In genomic region chr6:39391182-39391581, GRCh38 we compare ENCODE assay signal across 19 cellular contexts.
DNase-seq lines count a peak whose midpoint lies in the region.
"Had no signal": no experiment of that assay in that cellular context is flagged by ENCODE, and none has a peak within 500 bp of the region (broad histone marks: within the 10 kb centered on the region; RNA-seq: fewer than 3 reads in every experiment).

No MANE protein-coding gene starts in this region.

- H2AFZ ChIP-seq in neuronal stem cell (ENCODE audit: low read length): peak overlapping the region; percentile 17
- H2AFZ ChIP-seq: GM23338 had no signal

- no peak overlapping the region for H3K23ac ChIP-seq in neuronal stem cell (ENCODE audit: low read depth, low read length, poor library complexity)

- H3K36me3 ChIP-seq in SK-N-MC (ENCODE audit: insufficient read depth, low read length) (no peaks in the 10 kb centered on the region), neuronal stem cell (replicated peaks in 1 of 2; ENCODE audit: control insufficient read depth in 2 of 2, insufficient read depth in 2 of 2, low read length in 2 of 2) (no peaks in the 10 kb centered on the region)
- H3K36me3 ChIP-seq: BLaER1, HAP-1 had no signal

- no peaks in the 10 kb centered on the region for H3K4me1 Mint-ChIP-seq in activated T-helper 1 cell treated with anti-CD3 and anti-CD28 coated beads, Interleukin-12 subunit alpha, Interleukin-12 subunit beta, Interleukin-2, Interleukin-4 antibody, amounts not matched to agents 30 ng/mL and 10 ng/mL and 1 ng/mL, durations not matched to agents 14 hours and 24 hours and 36 hours (ENCODE audit: low read depth)
- H3K4me1 Mint-ChIP-seq: CD4-positive, CD25-positive, alpha-beta regulatory T cell had no signal

- no peak overlapping the region for H2BK5ac ChIP-seq in neuronal stem cell (ENCODE audit: low read length)

- no peak overlapping the region for H3K14ac ChIP-seq in neuronal stem cell (ENCODE audit: low read length)

- no peak overlapping the region for H2AK5ac ChIP-seq in neuronal stem cell (ENCODE audit: low read depth, low read length)

- peaks cover 0 to 6% of the 10 kb centered on the region in 2 donors for H3K4me1 ChIP-seq in neuronal stem cell (ENCODE audit: control insufficient read depth in 2 of 2, insufficient read depth in 1 of 2, low read depth in 1 of 2, low read length in 2 of 2)
- H3K4me1 ChIP-seq: Caco-2, HAP-1 had no signal

- intact Hi-C loops in activated T-helper 1 cell treated with anti-CD3 and anti-CD28 coated beads, Interleukin-12 subunit alpha, Interleukin-12 subunit beta, Interleukin-2, Interleukin-4 antibody, amounts not matched to agents 30 ng/mL and 10 ng/mL and 1 ng/mL, durations not matched to agents 14 hours and 24 hours and 36 hours (cut with micrococcal nuclease): no loop called here

- no peaks in the 10 kb centered on the region for H3K27me3 ChIP-seq in neuronal stem cell (ENCODE audit: control insufficient read depth in 3 of 3, insufficient read depth in 3 of 3, low read depth in 1 of 3, low read length in 3 of 3)
- H3K27me3 ChIP-seq: BLaER1 had no signal

- no peaks in the 10 kb centered on the region for H3K79me1 ChIP-seq in neuronal stem cell (ENCODE audit: low read depth, low read length)

- H2BK120ac ChIP-seq in neuronal stem cell (ENCODE audit: low read depth, low read length): no peak overlapping the region

- no peak overlapping the region for H4K91ac ChIP-seq in neuronal stem cell (ENCODE audit: low read depth, low read length, poor library complexity)

- no peak overlapping the region for H3K4me2 ChIP-seq in neuronal stem cell (ENCODE audit: insufficient read depth, low read length, poor library complexity, severe bottlenecking)
- H3K4me2 ChIP-seq: BLaER1, GM23338 had no signal

- DNase-seq in NCI-H2171 treated with DMSO at 0.1 percent for 48 hours (lab: John Stamatoyannopoulos, UW) (peak; percentile 37), NCI-H2171 (lab: John Stamatoyannopoulos, UW) (no peak), SK-N-MC (ENCODE audit: low read depth, low spot score) (peak; percentile 67), neuronal stem cell (ENCODE audit: low spot score) (no peak), hippocampal formation (lab: John Stamatoyannopoulos, UW) (no peak)
- no peak for DNase-seq in activated T-helper 1 cell treated with anti-CD3 and anti-CD28 coated beads, Interleukin-12 subunit alpha, Interleukin-12 subunit beta, Interleukin-2, Interleukin-4 antibody, amounts not matched to agents 30 ng/mL and 10 ng/mL and 1 ng/mL, durations not matched to agents 14 hours and 24 hours and 36 hours (ENCODE audit: low spot score)
- DNase-seq: Caco-2; CD4-positive, CD25-positive, alpha-beta regulatory T cell; CD8-positive, alpha-beta T cell; DMS153; DND-41; GDM1; HFFc6 had no signal

- H3K9me3 ChIP-seq in SK-N-MC (ENCODE audit: low read depth, low read length) (no peaks in the 10 kb centered on the region), neuronal stem cell (replicated peaks in 1 of 2; ENCODE audit: control insufficient read depth in 2 of 2, insufficient read depth in 1 of 2, low read depth in 1 of 2, low read length in 2 of 2) (no peaks in the 10 kb centered on the region)
- H3K9me3 ChIP-seq: BLaER1, Caco-2, HAP-1 had no signal

- H4K8ac ChIP-seq in neuronal stem cell (ENCODE audit: low read depth, low read length): no peak overlapping the region

- no peaks in the 10 kb centered on the region for H3K9me3 Mint-ChIP-seq in activated T-helper 1 cell treated with anti-CD3 and anti-CD28 coated beads, Interleukin-12 subunit alpha, Interleukin-12 subunit beta, Interleukin-2, Interleukin-4 antibody, amounts not matched to agents 30 ng/mL and 10 ng/mL and 1 ng/mL, durations not matched to agents 14 hours and 24 hours and 36 hours
- H3K9me3 Mint-ChIP-seq: CD8-positive, alpha-beta T cell; GM23338 had no signal

- H3K27ac ChIP-seq in SK-N-MC (peak overlapping the region; percentile 84), neuronal stem cell (replicated peaks; ENCODE audit: low read length) (no peak overlapping the region)
- H3K27ac ChIP-seq: 22Rv1, BLaER1, C4-2B had no signal

- no peak overlapping the region for H2BK15ac ChIP-seq in neuronal stem cell (ENCODE audit: low read length)

- no peak overlapping the region for H3K4ac ChIP-seq in neuronal stem cell (ENCODE audit: low read length)

- H3K27me3 Mint-ChIP-seq in activated T-helper 1 cell treated with anti-CD3 and anti-CD28 coated beads, Interleukin-12 subunit alpha, Interleukin-12 subunit beta, Interleukin-2, Interleukin-4 antibody, amounts not matched to agents 30 ng/mL and 10 ng/mL and 1 ng/mL, durations not matched to agents 14 hours and 24 hours and 36 hours (ENCODE audit: insufficient read depth): peaks cover 2% of the 10 kb centered on the region

- no peak overlapping the region for H3K9ac ChIP-seq in SK-N-MC (ENCODE audit: insufficient read length)
- no peak overlapping the region for H3K9ac ChIP-seq in neuronal stem cell (ENCODE audit: low read depth, low read length, poor library complexity)
- H3K9ac ChIP-seq: BLaER1 had no signal

- no peak overlapping the region for H3K4me3 Mint-ChIP-seq in activated T-helper 1 cell treated with anti-CD3 and anti-CD28 coated beads, Interleukin-12 subunit alpha, Interleukin-12 subunit beta, Interleukin-2, Interleukin-4 antibody, amounts not matched to agents 30 ng/mL and 10 ng/mL and 1 ng/mL, durations not matched to agents 14 hours and 24 hours and 36 hours
- H3K4me3 Mint-ChIP-seq: B cell; CD4-positive, CD25-positive, alpha-beta regulatory T cell; CD8-positive, alpha-beta T cell; GM23338; HFFc6 had no signal

- peak overlapping the region; percentile 15 for H3K18ac ChIP-seq in neuronal stem cell (ENCODE audit: low read length)

- no peak overlapping the region for H3K27ac Mint-ChIP-seq in activated T-helper 1 cell treated with anti-CD3 and anti-CD28 coated beads, Interleukin-12 subunit alpha, Interleukin-12 subunit beta, Interleukin-2, Interleukin-4 antibody, amounts not matched to agents 30 ng/mL and 10 ng/mL and 1 ng/mL, durations not matched to agents 14 hours and 24 hours and 36 hours
- H3K27ac Mint-ChIP-seq: B cell; CD4-positive, CD25-positive, alpha-beta regulatory T cell; CD8-positive, alpha-beta T cell; GM23338; HFFc6 had no signal

- H2BK12ac ChIP-seq in neuronal stem cell (ENCODE audit: low read length): no peak overlapping the region

- no CpG with 5 or more reads among the region's 8 CpGs for WGBS in neuronal stem cell (ENCODE audit: extremely low coverage in 2 of 2, insufficient read length in 2 of 2, insufficient replicate concordance in 1 of 2), 2 donors

- H3K36me3 Mint-ChIP-seq in activated T-helper 1 cell treated with anti-CD3 and anti-CD28 coated beads, Interleukin-12 subunit alpha, Interleukin-12 subunit beta, Interleukin-2, Interleukin-4 antibody, amounts not matched to agents 30 ng/mL and 10 ng/mL and 1 ng/mL, durations not matched to agents 14 hours and 24 hours and 36 hours (ENCODE audit: low read depth): no peaks in the 10 kb centered on the region
- H3K36me3 Mint-ChIP-seq: CD4-positive, CD25-positive, alpha-beta regulatory T cell; CD8-positive, alpha-beta T cell had no signal

- H3K4me3 ChIP-seq in SK-N-MC (peak overlapping the region; percentile 18), neuronal stem cell (ENCODE audit: low read length in 2 of 2) (no peak overlapping the region)
- H3K4me3 ChIP-seq: BLaER1, GM23338, HAP-1 had no signal

Comparison
In these comparisons a context has a peak if more than half of its experiments do, and no peak if none do; other contexts are left out.
1. DNase-seq: peak in NCI-H2171 treated with DMSO at 0.1 percent for 48 hours (single experiment) and SK-N-MC (single experiment); none in NCI-H2171 (single experiment), neuronal stem cell (single experiment), activated T-helper 1 cell treated with anti-CD3 and anti-CD28 coated beads, Interleukin-12 subunit alpha, Interleukin-12 subunit beta, Interleukin-2, Interleukin-4 antibody, amounts not matched to agents 30 ng/mL and 10 ng/mL and 1 ng/mL, durations not matched to agents 14 hours and 24 hours and 36 hours (single experiment) and hippocampal formation (0 of 2).